8 cellular contexts compared by ENCODE assay signal in genomic region chr17:44211281-44212265, GRCh38. TPM values are rescaled to one million over a fixed set of nuclear protein-coding genes. Genes with fewer than 3 reads are reported as not detected.
DNase-seq lines count a peak whose midpoint lies in the region; ATAC-seq and TF ChIP-seq lines count a peak whose summit lies in the region.
"Had no signal": no experiment of that assay in that cellular context is flagged by ENCODE, and none has a peak within 500 bp of the region (broad histone marks: within the 10 kb centered on the region; RNA-seq: fewer than 3 reads in every experiment).

No MANE protein-coding gene starts in this region.

- H3K27me3 ChIP-seq in CD4-positive, CD25-positive, alpha-beta regulatory T cell (ENCODE audit: control insufficient read depth, insufficient read depth, low read length): no peaks in the 10 kb centered on the region
- H3K27me3 ChIP-seq in Karpas-422 (ENCODE audit: low read length) (no peaks in the 10 kb centered on the region), upper lobe of right lung (no peaks in the 10 kb centered on the region)

- peaks cover 64% of the 10 kb centered on the region for H3K36me3 ChIP-seq in CD4-positive, CD25-positive, alpha-beta regulatory T cell (ENCODE audit: control insufficient read depth, insufficient read depth, low read length)
- H3K36me3 ChIP-seq in Karpas-422 (ENCODE audit: insufficient read depth, low read length) (peaks cover 50% of the 10 kb centered on the region), upper lobe of right lung (peaks cover 71% of the 10 kb centered on the region)

- TF ChIP-seq POLR2A in GM18505 (IDR thresholded peaks at IDR 0.05; ENCODE audit: borderline replicate concordance, extremely low read depth, insufficient read depth, insufficient read length): no peak

- no peak overlapping the region for H2AFZ ChIP-seq in Karpas-422 (ENCODE audit: low read length)

- H3K4me3 Mint-ChIP-seq in CD4-positive, CD25-positive, alpha-beta regulatory T cell: peak overlapping the region in 1 of 4 donors; percentile 27
- peak overlapping the region in 1 of 2 donors; percentile 27 for H3K4me3 Mint-ChIP-seq in effector memory CD8-positive, alpha-beta T cell

- H3K4me3 ChIP-seq in CD4-positive, CD25-positive, alpha-beta regulatory T cell (ENCODE audit: low read depth, low read length): no peak overlapping the region
- H3K4me3 ChIP-seq in Karpas-422 (ENCODE audit: low read length) (no peak overlapping the region), upper lobe of right lung (no peak overlapping the region)

- peaks cover 39% of the 10 kb centered on the region for H3K36me3 Mint-ChIP-seq in CD4-positive, CD25-positive, alpha-beta regulatory T cell
- peaks cover 85% of the 10 kb centered on the region for H3K36me3 Mint-ChIP-seq in effector memory CD8-positive, alpha-beta T cell (ENCODE audit: insufficient read depth)

- intact Hi-C loops in upper lobe of right lung (cut with DNase I): no loop called here

- peak overlapping the region in 2 of 3 donors; percentile 42 to 52 for H3K27ac Mint-ChIP-seq in CD4-positive, CD25-positive, alpha-beta regulatory T cell
- peak overlapping the region; percentile 35 to 57 for H3K27ac Mint-ChIP-seq in effector memory CD8-positive, alpha-beta T cell
- H3K27ac Mint-ChIP-seq: CD14-positive monocyte had no signal

- H3K9me2 ChIP-seq in Karpas-422 (replicated peaks; ENCODE audit: insufficient read depth, low read length): no peaks in the 10 kb centered on the region

- no peak overlapping the region for H3K9ac ChIP-seq in Karpas-422 (ENCODE audit: low read length)

- no peak for ATAC-seq in CD4-positive, CD25-positive, alpha-beta regulatory T cell (ENCODE audit: low read depth in 2 of 2)
- ATAC-seq in effector memory CD8-positive, alpha-beta T cell (replicated peaks): no peak
- ATAC-seq in upper lobe of right lung (no peak), GM21723 (IDR thresholded peaks at IDR 0.05; ENCODE audit: unreplicated experiment) (no peak), GM18505 (IDR thresholded peaks at IDR 0.05; ENCODE audit: unreplicated experiment) (no peak)

- DNase-seq in CD4-positive, CD25-positive, alpha-beta regulatory T cell: no peak
- DNase-seq in Karpas-422 (no peak), upper lobe of right lung (no peak)
- no peak for DNase-seq in effector memory CD8-positive, alpha-beta T cell
- DNase-seq: NCI-H1092 had no signal

- H3K9me3 ChIP-seq in CD4-positive, CD25-positive, alpha-beta regulatory T cell (ENCODE audit: control insufficient read depth in 2 of 2, low read length in 2 of 2): no peaks in the 10 kb centered on the region
- H3K9me3 ChIP-seq in Karpas-422 (ENCODE audit: low read length) (no peaks in the 10 kb centered on the region), upper lobe of right lung (no peaks in the 10 kb centered on the region)

- no peak for TF ChIP-seq CTCF in upper lobe of right lung (IDR thresholded peaks at IDR 0.05)

- H3K79me2 ChIP-seq in Karpas-422 (ENCODE audit: low read length): peaks cover 26% of the 10 kb centered on the region

- no peaks in the 10 kb centered on the region for H3K9me3 Mint-ChIP-seq in CD4-positive, CD25-positive, alpha-beta regulatory T cell
- no peaks in the 10 kb centered on the region for H3K9me3 Mint-ChIP-seq in effector memory CD8-positive, alpha-beta T cell
- H3K9me3 Mint-ChIP-seq: CD14-positive monocyte had no signal

- no peaks in the 10 kb centered on the region for H4K20me1 ChIP-seq in Karpas-422 (ENCODE audit: insufficient read depth, low read depth, low read length)

- H3K4me2 ChIP-seq in Karpas-422 (ENCODE audit: low read depth, low read length, poor library complexity, severe bottlenecking): peak overlapping the region; percentile 10

- no peaks in the 10 kb centered on the region for H3K27me3 Mint-ChIP-seq in CD4-positive, CD25-positive, alpha-beta regulatory T cell
- H3K27me3 Mint-ChIP-seq in effector memory CD8-positive, alpha-beta T cell: no peaks in the 10 kb centered on the region

- H3K27ac ChIP-seq in CD4-positive, CD25-positive, alpha-beta regulatory T cell (ENCODE audit: insufficient read depth, low read length, poor library complexity, severe bottlenecking): no peak overlapping the region
- no peak overlapping the region for H3K27ac ChIP-seq in Karpas-422 (ENCODE audit: low read length)
- no peak overlapping the region for H3K27ac ChIP-seq in upper lobe of right lung

- H3K4me1 Mint-ChIP-seq in CD4-positive, CD25-positive, alpha-beta regulatory T cell: peaks cover 0 to 60% (median 26%) of the 10 kb centered on the region in 4 donors
- H3K4me1 Mint-ChIP-seq in effector memory CD8-positive, alpha-beta T cell (ENCODE audit: low read depth in 2 of 2): peaks cover 23 to 42% of the 10 kb centered on the region in 2 donors

- H3K4me1 ChIP-seq in CD4-positive, CD25-positive, alpha-beta regulatory T cell (ENCODE audit: control insufficient read depth, insufficient read depth, low read length, poor library complexity, severe bottlenecking): peaks cover 44% of the 10 kb centered on the region
- H3K4me1 ChIP-seq in Karpas-422 (ENCODE audit: low read length) (peaks cover 21% of the 10 kb centered on the region), upper lobe of right lung (peaks cover 14% of the 10 kb centered on the region)

RNA-seq across cellular contexts. Expression of gene UBTF, which starts 7.9 kb away (rescaled TPM):
- total RNA-seq in CD4-positive, CD25-positive, alpha-beta regulatory T cell: 104 TPM
- polyA plus RNA-seq in CD4-positive, CD25-positive, alpha-beta regulatory T cell: 10 to 100 TPM; 22.3 to 28.5 (median 26.5) TPM
- total RNA-seq in Karpas-422 (2014; rRNA removed; shearing (Covaris generic); ENCODE audit: low replicate concordance): 57.8 and 150 TPM in 2 replicates
- 62.6 TPM for total RNA-seq in upper lobe of right lung

RNA-seq across cellular contexts. Expression of gene ATXN7L3, which starts 11.9 kb away (rescaled TPM):
- total RNA-seq in CD4-positive, CD25-positive, alpha-beta regulatory T cell: 103 TPM
- polyA plus RNA-seq in CD4-positive, CD25-positive, alpha-beta regulatory T cell: 10 to 100 TPM; 10.3 to 16.1 (median 12.6) TPM
- total RNA-seq in Karpas-422 (2014; rRNA removed; shearing (Covaris generic); ENCODE audit: low replicate concordance): 29.0 and 54.7 TPM in 2 replicates
- total RNA-seq in upper lobe of right lung: 65.0 TPM

RNA-seq across cellular contexts. Expression of gene TMUB2, which starts 24.8 kb away (rescaled TPM):
- 67.7 TPM for total RNA-seq in CD4-positive, CD25-positive, alpha-beta regulatory T cell
- polyA plus RNA-seq in CD4-positive, CD25-positive, alpha-beta regulatory T cell: 10 to 100 TPM; 31.7 to 43.7 (median 34.5) TPM
- total RNA-seq in Karpas-422 (2014; rRNA removed; shearing (Covaris generic); ENCODE audit: low replicate concordance): 29.3 and 36.5 TPM in 2 replicates
- 38.8 TPM for total RNA-seq in upper lobe of right lung

RNA-seq across cellular contexts. Expression of gene ASB16, which starts 41.1 kb away (rescaled TPM):
- not detected for total RNA-seq in CD4-positive, CD25-positive, alpha-beta regulatory T cell
- under 1 TPM in 2 of 4 donors, not detected in 2; 0.09 to 0.16 TPM for polyA plus RNA-seq in CD4-positive, CD25-positive, alpha-beta regulatory T cell
- total RNA-seq in Karpas-422 (2014; rRNA removed; shearing (Covaris generic); ENCODE audit: low replicate concordance): not detected in 2 replicates
- not detected for total RNA-seq in upper lobe of right lung
- polyA plus RNA-seq: CD14-positive monocyte had no signal

RNA-seq across cellular contexts. Expression of gene SLC4A1, which starts 56.4 kb away (rescaled TPM):
- not detected for total RNA-seq in CD4-positive, CD25-positive, alpha-beta regulatory T cell
- polyA plus RNA-seq in CD4-positive, CD25-positive, alpha-beta regulatory T cell: not detected
- 0.14 and 0.19 TPM in 2 replicates for total RNA-seq in Karpas-422 (2014; rRNA removed; shearing (Covaris generic); ENCODE audit: low replicate concordance)
- 0.43 TPM for total RNA-seq in upper lobe of right lung
